Comparison of ENCODE assay signal across 27 cellular contexts in genomic region chr2:62904344-62904743, GRCh38.
"Had no signal": no experiment of that assay in that cellular context is flagged by ENCODE, and none has a peak within 500 bp of the region (broad histone marks: within the 10 kb centered on the region; RNA-seq: fewer than 3 reads in every experiment).

No MANE protein-coding gene starts in this region.

- H3K4me3 ChIP-seq: neural progenitor cell, ovary, psoas muscle, skin epidermis, smooth muscle cell, spleen, suprapubic skin, testis, tibial artery, transverse colon, upper lobe of right lung, uterus had no signal

- DNase-seq: natural killer cell; occipital lobe; ovary; posterior cingulate gyrus; psoas muscle; right cardiac atrium; spleen; stimulated activated CD4-positive, alpha-beta T cell treated with anti-CD3 and anti-CD28 coated beads, Interleukin-12 subunit alpha, Interleukin-12 subunit beta, amount 100 ng/mL, for 4 hours; stimulated activated CD4-positive, alpha-beta T cell treated with anti-CD3 and anti-CD28 coated beads, Interleukin-1b, Interleukin-23, amount 100 ng/mL, for 48 hours; stimulated activated CD4-positive, alpha-beta T cell treated with anti-CD3 and anti-CD28 coated beads, Interleukin-4, amount 100 ng/mL, for 1 hour; stimulated activated CD4-positive, alpha-beta T cell treated with anti-CD3 and anti-CD28 coated beads, Interleukin-4, amount 100 ng/mL, for 4 hours; stimulated activated CD8-positive, alpha-beta memory T cell treated with anti-CD3 and anti-CD28 coated beads, Interleukin-4, amount 100 ng/mL, for 48 hours; stimulated activated naive CD4-positive, alpha-beta T cell; stimulated activated naive CD8-positive, alpha-beta T cell treated with anti-CD3 and anti-CD28 coated beads, Interleukin-15, amount 100 ng/mL, for 72 hours; stimulated activated naive CD8-positive, alpha-beta T cell treated with anti-CD3 and anti-CD28 coated beads, Interleukin-15, Interleukin-2, amounts not matched to agents 100 U/mL and 50 U/mL, for 24 hours; substantia nigra; testis; tibial artery; transverse colon; upper lobe of right lung; uterus had no signal

- ATAC-seq: natural killer cell; psoas muscle; right cardiac atrium; sciatic nerve; stimulated activated memory B cell treated with anti-CD40 and anti-IgM and Interleukin-4, amounts not matched to agents 10 μg/mL and 1 μg/mL and 100 μg/mL, for 72 hours; stimulated activated naive CD8-positive, alpha-beta T cell treated with anti-CD3 and anti-CD28 coated beads, Interleukin-15, amount 100 ng/mL, for 72 hours; stimulated activated naive CD8-positive, alpha-beta T cell treated with anti-CD3 and anti-CD28 coated beads, Interleukin-15, Interleukin-2, amounts not matched to agents 100 U/mL and 50 U/mL, for 24 hours; upper lobe of right lung had no signal

- H3K36me3 ChIP-seq: ovary, spleen, suprapubic skin, tibial artery, transverse colon, upper lobe of right lung, uterus had no signal

- H3K27me3 ChIP-seq: neural progenitor cell, ovary, spleen, suprapubic skin, testis, tibial artery, transverse colon, upper lobe of right lung, uterus had no signal
